18 cellular contexts compared by ENCODE assay signal in the genomic region with DNA sequence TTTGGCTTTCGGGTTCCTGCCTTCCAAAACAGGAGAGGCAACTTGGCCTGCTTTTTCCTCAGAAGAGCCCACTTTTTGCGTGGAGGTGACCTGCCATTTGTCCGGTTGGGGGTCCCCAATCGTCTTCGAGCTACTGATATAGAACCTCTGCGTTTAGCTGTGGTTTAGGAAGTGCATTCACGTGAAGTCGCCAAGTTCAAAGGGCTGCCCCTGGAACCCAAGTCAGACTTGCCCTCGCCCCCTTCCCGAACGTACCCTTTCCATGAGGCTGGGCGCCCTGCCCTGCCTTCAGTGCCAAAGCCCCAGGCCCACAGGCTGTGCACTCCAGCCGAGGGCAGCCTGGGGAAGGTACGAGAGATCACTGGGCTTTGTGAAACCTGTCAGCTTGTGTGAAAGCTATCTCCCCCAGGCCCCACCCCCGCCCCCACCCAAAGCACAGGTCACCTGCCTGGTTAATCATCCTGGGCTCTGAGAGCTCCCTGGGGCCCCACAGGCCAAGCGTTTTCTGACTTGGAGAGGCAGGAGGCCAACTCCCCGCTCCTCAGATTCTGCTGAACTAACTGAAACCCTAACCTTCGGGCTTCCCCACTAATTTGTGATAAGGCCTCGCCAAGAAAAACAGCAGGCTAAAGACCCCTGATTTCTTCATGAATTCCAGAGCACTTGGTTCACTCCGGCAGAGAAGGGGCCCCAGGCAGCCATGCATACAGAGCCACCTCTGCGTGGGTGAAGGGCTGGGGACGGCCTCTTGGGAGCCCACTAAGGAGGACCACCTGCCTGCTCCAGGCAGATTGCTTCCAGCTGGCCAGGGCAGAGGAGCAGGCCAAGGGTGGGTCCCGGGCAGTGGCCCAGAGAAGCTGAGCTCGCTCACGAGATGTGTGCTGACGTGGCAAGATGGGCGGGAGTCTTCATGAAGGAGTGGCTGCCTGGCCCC. TPM values are rescaled to one million over a fixed set of nuclear protein-coding genes. Genes with fewer than 3 reads are reported as not detected.
DNase-seq lines count a peak whose midpoint lies in the region; ATAC-seq and TF ChIP-seq lines count a peak whose summit lies in the region.
"Had no signal": no experiment of that assay in that cellular context is flagged by ENCODE, and none has a peak within 500 bp of the region (broad histone marks: within the 10 kb centered on the region; RNA-seq: fewer than 3 reads in every experiment).

No MANE protein-coding gene starts in this region.

- peaks cover 5% of the 10 kb centered on the region for H3K27me3 Mint-ChIP-seq in progenitor cell of endocrine pancreas
- H3K27me3 Mint-ChIP-seq in activated CD8-positive, alpha-beta T cell treated with anti-CD3 and anti-CD28 coated beads for 36 hours: no peaks in the 10 kb centered on the region
- H3K27me3 Mint-ChIP-seq: activated T-helper 17 cell treated with anti-CD3 and anti-CD28 coated beads, Interleukin-2, amount 50 U/mL, for 72 hours; natural killer cell treated with Interleukin-12 subunit alpha and Interleukin-12 subunit beta and Interleukin-15 and Interleukin-18, amount 100 ng/mL, for 72 hours had no signal

- DNase-seq in AG09319 (ENCODE audit: extremely low read depth, low read depth) (peak; percentile 63), astrocyte of the spinal cord (ENCODE audit: low read depth, low spot score) (peak; percentile 5), left cardiac atrium (peak; percentile 68), progenitor cell of endocrine pancreas (ENCODE audit: low spot score, unreplicated experiment) (no peak)
- no peak for DNase-seq in effector CD4-positive, alpha-beta T cell
- no peak for DNase-seq in activated CD8-positive, alpha-beta T cell treated with anti-CD3 and anti-CD28 coated beads for 36 hours
- DNase-seq: activated CD4-positive, alpha-beta T cell treated with anti-CD3 and anti-CD28 coated beads, Interleukin-2, amount 50 U/mL, for 1 hour; colonic mucosa; esophagus squamous epithelium; islet precursor cell; NCI-H1694; NCI-H69; stimulated activated CD4-positive, alpha-beta T cell treated with anti-CD3 and anti-CD28 coated beads, Interleukin-15, amount 100 ng/mL, for 24 hours had no signal

- H3K36me3 Mint-ChIP-seq in progenitor cell of endocrine pancreas (ENCODE audit: insufficient read depth): no peaks in the 10 kb centered on the region
- no peaks in the 10 kb centered on the region for H3K36me3 Mint-ChIP-seq in activated CD8-positive, alpha-beta T cell treated with anti-CD3 and anti-CD28 coated beads for 36 hours (ENCODE audit: low read depth)
- H3K36me3 Mint-ChIP-seq: natural killer cell treated with Interleukin-12 subunit alpha and Interleukin-12 subunit beta and Interleukin-15 and Interleukin-18, amount 100 ng/mL, for 72 hours had no signal

- H3K9me3 Mint-ChIP-seq in progenitor cell of endocrine pancreas (ENCODE audit: low read depth): no peaks in the 10 kb centered on the region
- no peaks in the 10 kb centered on the region for H3K9me3 Mint-ChIP-seq in activated CD8-positive, alpha-beta T cell treated with anti-CD3 and anti-CD28 coated beads for 36 hours
- H3K9me3 Mint-ChIP-seq: activated T-helper 17 cell treated with anti-CD3 and anti-CD28 coated beads, Interleukin-2, amount 50 U/mL, for 72 hours; natural killer cell treated with Interleukin-12 subunit alpha and Interleukin-12 subunit beta and Interleukin-15 and Interleukin-18, amount 100 ng/mL, for 72 hours had no signal

- peaks cover 59% of the 10 kb centered on the region for H3K4me1 Mint-ChIP-seq in progenitor cell of endocrine pancreas (ENCODE audit: low read depth)
- no peaks in the 10 kb centered on the region for H3K4me1 Mint-ChIP-seq in activated CD8-positive, alpha-beta T cell treated with anti-CD3 and anti-CD28 coated beads for 36 hours (ENCODE audit: low read depth)
- H3K4me1 Mint-ChIP-seq: activated T-helper 17 cell treated with anti-CD3 and anti-CD28 coated beads, Interleukin-2, amount 50 U/mL, for 72 hours had no signal

- in situ Hi-C loops in astrocyte of the spinal cord (cut with HindIII; ENCODE audit: low sequenced_read_pairs): no loop called here

- H3K27ac Mint-ChIP-seq in progenitor cell of endocrine pancreas: peak overlapping the region; percentile 94
- no peak overlapping the region for H3K27ac Mint-ChIP-seq in activated CD8-positive, alpha-beta T cell treated with anti-CD3 and anti-CD28 coated beads for 36 hours
- H3K27ac Mint-ChIP-seq: activated T-helper 17 cell treated with anti-CD3 and anti-CD28 coated beads, Interleukin-2, amount 50 U/mL, for 72 hours; natural killer cell treated with Interleukin-12 subunit alpha and Interleukin-12 subunit beta and Interleukin-15 and Interleukin-18, amount 100 ng/mL, for 72 hours had no signal

- H3K4me3 ChIP-seq in astrocyte of the spinal cord (ENCODE audit: low read depth, low read length): no peak overlapping the region
- H3K4me3 ChIP-seq: colonic mucosa, esophagus squamous epithelium, upper lobe of left lung had no signal

- TF ChIP-seq CTCF in AG09319 (IDR thresholded peaks at IDR 0.05; ENCODE audit: low read depth, low read length) (no peak), astrocyte of the spinal cord (IDR thresholded peaks at IDR 0.05; ENCODE audit: low read depth, low read length) (no peak), progenitor cell of endocrine pancreas (IDR thresholded peaks at IDR 0.05; ENCODE audit: unreplicated experiment) (no peak)
- no peak for TF ChIP-seq CTCF in activated CD8-positive, alpha-beta T cell treated with anti-CD3 and anti-CD28 coated beads for 36 hours (IDR thresholded peaks at IDR 0.05)

- peak overlapping the region; percentile 34 for H3K4me3 Mint-ChIP-seq in progenitor cell of endocrine pancreas (ENCODE audit: low read depth)
- no peak overlapping the region for H3K4me3 Mint-ChIP-seq in activated CD8-positive, alpha-beta T cell treated with anti-CD3 and anti-CD28 coated beads for 36 hours
- H3K4me3 Mint-ChIP-seq: activated T-helper 17 cell treated with anti-CD3 and anti-CD28 coated beads, Interleukin-2, amount 50 U/mL, for 72 hours; natural killer cell treated with Interleukin-12 subunit alpha and Interleukin-12 subunit beta and Interleukin-15 and Interleukin-18, amount 100 ng/mL, for 72 hours had no signal

- POLR2A ChIA-PET in activated CD8-positive, alpha-beta T cell treated with anti-CD3 and anti-CD28 coated beads for 36 hours (lab: Charles Lee): no interaction called here

- ATAC-seq in left cardiac atrium (peak; percentile 41 to 77), GM21515 (IDR thresholded peaks at IDR 0.05; ENCODE audit: unreplicated experiment) (no peak), HG02938 (IDR thresholded peaks at IDR 0.05; ENCODE audit: unreplicated experiment) (no peak)
- ATAC-seq in activated CD8-positive, alpha-beta T cell treated with anti-CD3 and anti-CD28 coated beads for 36 hours: no peak
- ATAC-seq: activated T-helper 17 cell treated with anti-CD3 and anti-CD28 coated beads, Interleukin-2, amount 50 U/mL, for 72 hours; natural killer cell treated with Interleukin-12 subunit alpha and Interleukin-12 subunit beta and Interleukin-15 and Interleukin-18, amount 100 ng/mL, for 72 hours had no signal

- intact Hi-C loops in left cardiac atrium (cut with DNase I): no loop called here
- intact Hi-C loops in activated CD8-positive, alpha-beta T cell treated with anti-CD3 and anti-CD28 coated beads for 36 hours (cut with micrococcal nuclease): no loop called here

- CTCF ChIA-PET in activated CD8-positive, alpha-beta T cell treated with anti-CD3 and anti-CD28 coated beads for 36 hours (lab: Charles Lee): interaction anchor here (1.0 to 1.1 kb wide), 2 partner anchors 8 to 162 kb away, joined by 3 to 4 read pairs; no protein-coding TSS in a partner anchor

RNA-seq across cellular contexts. Expression of a gene that starts 25.8 kb away (rescaled TPM):
- total RNA-seq in left cardiac atrium: under 1 TPM; 0.59 to 0.81 TPM
- 18.0 and 18.7 TPM in 2 replicates for total RNA-seq in progenitor cell of endocrine pancreas
- total RNA-seq in activated CD8-positive, alpha-beta T cell treated with anti-CD3 and anti-CD28 coated beads for 36 hours: under 1 TPM; 0.22 to 0.23 TPM

Comparison
In these comparisons a context has a peak if more than half of its experiments do, and no peak if none do; other contexts are left out.
1. DNase-seq: peak in AG09319 (single experiment), astrocyte of the spinal cord (single experiment) and left cardiac atrium (single experiment); none in progenitor cell of endocrine pancreas (single experiment), effector CD4-positive, alpha-beta T cell (single experiment) and activated CD8-positive, alpha-beta T cell treated with anti-CD3 and anti-CD28 coated beads for 36 hours (single experiment).
2. ATAC-seq: peak in left cardiac atrium (2 of 2); none in GM21515 (single experiment), activated CD8-positive, alpha-beta T cell treated with anti-CD3 and anti-CD28 coated beads for 36 hours (single experiment) and HG02938 (single experiment).
3. RNA of a gene that starts 25.8 kb away (total RNA-seq): 18.0 to 18.7 TPM in progenitor cell of endocrine pancreas; 0.59 to 0.81 TPM in left cardiac atrium and 0.22 to 0.23 TPM in activated CD8-positive, alpha-beta T cell treated with anti-CD3 and anti-CD28 coated beads for 36 hours; every median in the first group is over 10 times any median in the second.